ENCODE assay signal across 2 cellular contexts in genomic region chr3:104906001-104906639, GRCh38.
TF ChIP-seq lines count a peak whose summit lies in the region.

No MANE protein-coding gene starts in this region.

TF ChIP-seq in IMR-90, 13 proteins besides CTCF, POLR2A, EP300 and RAD21:
- no peak for TF ChIP-seq CHD1 (IDR thresholded peaks at IDR 0.05; ENCODE audit: low read depth, low read length)
- TF ChIP-seq RCOR1 (IDR thresholded peaks at IDR 0.05; ENCODE audit: insufficient replicate concordance, low read length): no peak
- TF ChIP-seq NFE2L2 (IDR thresholded peaks at IDR 0.05; ENCODE audit: low read depth, low read length): no peak
- TF ChIP-seq CEBPB (IDR thresholded peaks at IDR 0.05; ENCODE audit: low read depth, low read length): no peak
- TF ChIP-seq MAFK (IDR thresholded peaks at IDR 0.05; ENCODE audit: low read depth, low read length): no peak
- no peak for TF ChIP-seq USF2 (IDR thresholded peaks at IDR 0.05; ENCODE audit: low read depth, low read length)
- TF ChIP-seq BHLHE40 (IDR thresholded peaks at IDR 0.05; ENCODE audit: low read depth, low read length): no peak
- no peak for TF ChIP-seq MXI1 (IDR thresholded peaks at IDR 0.05; ENCODE audit: borderline replicate concordance, low read depth, low read length)
- TF ChIP-seq MAZ (IDR thresholded peaks at IDR 0.05; ENCODE audit: borderline replicate concordance, low read depth, low read length): no peak
- no peak for TF ChIP-seq SMC3 (IDR thresholded peaks at IDR 0.05; ENCODE audit: low read depth, low read length)
- no peak for TF ChIP-seq FOS (IDR thresholded peaks at IDR 0.05; ENCODE audit: low read depth, low read length)
- TF ChIP-seq RFX5 (IDR thresholded peaks at IDR 0.05; ENCODE audit: low read depth, low read length): no peak
- TF ChIP-seq ELK1 (IDR thresholded peaks at IDR 0.05; ENCODE audit: borderline replicate concordance, low read depth, low read length): no peak

TF ChIP-seq in endothelial cell of umbilical vein, 7 proteins besides CTCF, POLR2A, EP300 and RAD21:
- TF ChIP-seq FOS (IDR thresholded peaks at IDR 0.05; ENCODE audit: borderline replicate concordance, insufficient read depth, low read length) (no peak), JUN (IDR thresholded peaks at IDR 0.05; ENCODE audit: borderline replicate concordance, insufficient read depth, insufficient read length, low read depth) (no peak), MAX (IDR thresholded peaks at IDR 0.05; ENCODE audit: insufficient read depth, insufficient read length) (no peak), POLR2AphosphoS5 (IDR thresholded peaks at IDR 0.05; ENCODE audit: insufficient read depth, low read depth, low read length) (no peak), EZH2 (IDR thresholded peaks at IDR 0.05; ENCODE audit: borderline replicate concordance, low read depth, low read length, severe bottlenecking) (no peak), GATA2 (IDR thresholded peaks at IDR 0.05; ENCODE audit: insufficient read depth, insufficient read length, low read depth, low read length) (no peak), MYC (IDR thresholded peaks at IDR 0.05; ENCODE audit: low read depth, low read length) (no peak)
